Comparison of ENCODE assay signal across 9 cellular contexts in the genomic region with DNA sequence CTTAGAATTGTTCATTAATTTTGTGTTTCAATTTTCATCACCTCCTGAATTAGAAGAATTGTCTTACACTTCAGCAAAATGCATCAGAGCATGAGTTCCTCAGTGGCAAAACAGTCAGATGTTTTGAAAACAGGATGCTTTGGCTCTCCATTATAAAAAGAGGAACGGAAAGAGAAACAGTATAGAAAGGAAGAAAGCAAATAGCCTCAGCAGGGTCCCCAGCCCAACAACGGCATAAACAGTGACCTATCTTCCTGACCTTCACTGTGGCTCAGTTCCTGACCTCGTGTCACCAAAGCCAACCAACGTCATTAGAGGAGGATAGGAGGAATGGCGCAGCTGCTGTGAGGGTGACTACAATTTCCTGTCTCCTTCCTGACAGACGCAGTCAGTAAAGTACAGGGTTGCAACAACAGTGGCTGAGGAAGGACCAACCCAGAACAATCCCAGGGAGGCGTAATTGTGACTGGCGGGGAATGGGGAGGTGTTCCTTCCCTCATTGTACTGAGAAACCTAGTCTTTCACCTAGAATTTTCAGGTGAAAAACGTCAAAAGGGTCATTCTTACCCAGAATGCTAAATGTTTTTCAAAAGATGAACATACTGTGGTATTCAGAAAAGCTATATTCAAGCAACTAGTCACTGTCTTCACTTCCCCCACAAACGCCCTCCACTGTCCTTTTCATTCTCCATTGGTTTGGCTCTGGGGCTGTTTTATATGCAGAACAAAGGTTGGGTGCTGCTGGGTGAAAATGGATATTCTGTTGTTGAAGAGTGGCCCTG.
A peak's percentile ranks its signal among the peaks of the same experiment; 100 is the strongest.
DNase-seq lines count a peak whose midpoint lies in the region; ATAC-seq and TF ChIP-seq lines count a peak whose summit lies in the region.
"Had no signal": no experiment of that assay in that cellular context is flagged by ENCODE, and none has a peak within 500 bp of the region (broad histone marks: within the 10 kb centered on the region; RNA-seq: fewer than 3 reads in every experiment).

No MANE protein-coding gene starts in this region.

- no peak for TF ChIP-seq POLR2A in HCT116 (IDR thresholded peaks at IDR 0.05; ENCODE audit: borderline replicate concordance, extremely low read depth, insufficient read depth, insufficient read length)

- no TSS peak for BruUV-seq in HCT116 (replicated peaks; lab: Mats Ljungman, UMichigan)

- no peak for TF ChIP-seq RAD21 in HCT116 (IDR thresholded peaks at IDR 0.05; ENCODE audit: low read depth)

- peak; percentile 90 for DNase-seq in GM12864 (ENCODE audit: low read depth)
- DNase-seq in HCT116 (ENCODE audit: low read depth, low spot score), result no peak
- peak; percentile 68 for DNase-seq in NK-92 treated with Interleukin-12 subunit alpha and Interleukin-12 subunit beta, amount 100 ng/mL, for 24 hours (lab: John Stamatoyannopoulos, UW)
- peak; percentile 77 for DNase-seq in activated T-cell treated with anti-CD3 and anti-CD28 coated beads, Interleukin-2, amount 50 U/mL, for 24 hours
- DNase-seq in globus pallidus (ENCODE audit: low spot score), result peak; percentile 69
- DNase-seq in cerebellar cortex (ENCODE audit: low spot score), result no peak
- DNase-seq in cortex of kidney (lab: John Stamatoyannopoulos, UW), result no peak

- POLR2A ChIA-PET in HCT116 (lab: Charles Lee), result interaction anchor here (0.9 to 1.5 kb wide), 2 partner anchors 11 to 68 kb away, joined by 3 to 9 read pairs; no protein-coding TSS in a partner anchor

- no peaks in the 10 kb centered on the region for H3K27me3 Mint-ChIP-seq in activated T-cell treated with anti-CD3 and anti-CD28 coated beads, Interleukin-2, amount 50 U/mL, for 24 hours

- no peaks in the 10 kb centered on the region for H3K27me3 ChIP-seq in HCT116 (ENCODE audit: insufficient read depth, low read length)
- H3K27me3 ChIP-seq in skeletal muscle satellite cell (ENCODE audit: control insufficient read depth, insufficient read depth, low read length), result no peaks in the 10 kb centered on the region
- H3K27me3 ChIP-seq: SJCRH30 had no signal

- H3K9me3 ChIP-seq in HCT116 (ENCODE audit: control insufficient read depth in 1 of 2, insufficient read depth in 1 of 2, low read depth in 1 of 2, low read length in 2 of 2) (no peaks in the 10 kb centered on the region), skeletal muscle satellite cell (replicated peaks; ENCODE audit: low read length) (no peaks in the 10 kb centered on the region)
- H3K9me3 ChIP-seq: SJCRH30 had no signal

- no peaks in the 10 kb centered on the region for H3K9me2 ChIP-seq in HCT116 (ENCODE audit: insufficient read depth)

- TF ChIP-seq CTCF in GM12864 (IDR thresholded peaks at IDR 0.05; ENCODE audit: low read depth, low read length, missing control alignments) (no peak), HCT116 (IDR thresholded peaks at IDR 0.05 in 2 of 3, conservative IDR thresholded peaks at IDR 0.05 in 1 of 3; ENCODE audit: borderline replicate concordance in 1 of 3, insufficient read depth in 1 of 3, low read depth in 2 of 3, low read length in 2 of 3) (no peak)

- no peak for ATAC-seq in HCT116

- peaks cover 100% of the 10 kb centered on the region for H3K79me2 ChIP-seq in HCT116 (ENCODE audit: insufficient read depth, low read length)

- H3K4me3 ChIP-seq in GM12864 (ENCODE audit: low read depth, low read length) (peak overlapping the region; percentile 60), HCT116 (replicated peaks in 1 of 2; ENCODE audit: low read depth in 1 of 2, low read length in 2 of 2) (no peak overlapping the region), skeletal muscle satellite cell (ENCODE audit: low read length) (peak overlapping the region; percentile 48)
- H3K4me3 ChIP-seq: SJCRH30 had no signal

- peak overlapping the region; percentile 96 for H3K27ac ChIP-seq in HCT116 (ENCODE audit: low read depth, low read length)
- H3K27ac ChIP-seq: SJCRH30 had no signal

- H3K4me3 Mint-ChIP-seq in activated T-cell treated with anti-CD3 and anti-CD28 coated beads, Interleukin-2, amount 50 U/mL, for 24 hours, result peak overlapping the region; percentile 96

- H3K4me1 Mint-ChIP-seq in activated T-cell treated with anti-CD3 and anti-CD28 coated beads, Interleukin-2, amount 50 U/mL, for 24 hours (ENCODE audit: low read depth), result peaks cover 73% of the 10 kb centered on the region

- H3K9ac ChIP-seq in HCT116 (ENCODE audit: low read length) (peak overlapping the region; percentile 81), skeletal muscle satellite cell (ENCODE audit: low read depth, low read length) (peak overlapping the region; percentile 52)

- H3K27ac Mint-ChIP-seq in activated T-cell treated with anti-CD3 and anti-CD28 coated beads, Interleukin-2, amount 50 U/mL, for 24 hours, result peak overlapping the region; percentile 98

- RAD21 ChIA-PET in HCT116 (lab: Charles Lee; ENCODE audit: low non-redundant PET in 1 of 2, low total read pairs in 2 of 2, uncharacterized antibody in 2 of 2, unreplicated experiment in 2 of 2), result no interaction called here

- CTCF ChIA-PET in HCT116 (lab: Charles Lee), result no interaction called here

- H4K20me1 ChIP-seq in HCT116 (ENCODE audit: insufficient read depth), result no peaks in the 10 kb centered on the region

- H2AFZ ChIP-seq in HCT116 (ENCODE audit: low read depth, low read length, poor library complexity, severe bottlenecking), result no peak overlapping the region

- H3K36me3 Mint-ChIP-seq in activated T-cell treated with anti-CD3 and anti-CD28 coated beads, Interleukin-2, amount 50 U/mL, for 24 hours (ENCODE audit: low read depth), result peaks cover 67% of the 10 kb centered on the region

- no peaks in the 10 kb centered on the region for H3K9me3 Mint-ChIP-seq in activated T-cell treated with anti-CD3 and anti-CD28 coated beads, Interleukin-2, amount 50 U/mL, for 24 hours

- H3K4me1 ChIP-seq in HCT116 (ENCODE audit: control insufficient read depth in 1 of 2, insufficient read depth in 2 of 2, low read length in 2 of 2), result peaks cover 75 to 93% of the 10 kb centered on the region in 2 experiments
- H3K4me1 ChIP-seq in skeletal muscle satellite cell (ENCODE audit: control insufficient read depth, insufficient read depth, low read length), result peaks cover 35% of the 10 kb centered on the region

- H3K4me2 ChIP-seq in HCT116 (ENCODE audit: low read length), result peak overlapping the region; percentile 83
- H3K4me2 ChIP-seq in skeletal muscle satellite cell (ENCODE audit: low read length), result peak overlapping the region; percentile 72

- peaks cover 0 to 48% of the 10 kb centered on the region in 2 experiments; a peak in 2 of 4 replicates for H3K36me3 ChIP-seq in HCT116 (ENCODE audit: control insufficient read depth in 1 of 2, insufficient read depth in 2 of 2, low read length in 2 of 2)
- no peaks in the 10 kb centered on the region for H3K36me3 ChIP-seq in skeletal muscle satellite cell (ENCODE audit: insufficient read depth, low read length)
- H3K36me3 ChIP-seq: SJCRH30 had no signal

- intact Hi-C loops in HCT116 (cut with micrococcal nuclease), result no loop called here

TF ChIP-seq in HCT116, 20 proteins besides CTCF, POLR2A, EP300 and RAD21:
- TF ChIP-seq EZH2phosphoT487 (IDR thresholded peaks at IDR 0.05; ENCODE audit: borderline replicate concordance), result no peak
- TF ChIP-seq, protein P1, sequence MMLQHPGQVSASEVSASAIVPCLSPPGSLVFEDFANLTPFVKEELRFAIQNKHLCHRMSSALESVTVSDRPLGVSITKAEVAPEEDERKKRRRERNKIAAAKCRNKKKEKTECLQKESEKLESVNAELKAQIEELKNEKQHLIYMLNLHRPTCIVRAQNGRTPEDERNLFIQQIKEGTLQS (IDR thresholded peaks at IDR 0.05), result no peak
- TF ChIP-seq EGR1 (IDR thresholded peaks at IDR 0.05; ENCODE audit: low read depth), result no peak

Comparison
In these comparisons a context has a peak if more than half of its experiments do, and no peak if none do; other contexts are left out.
1. DNase-seq: peak in GM12864 (single experiment), NK-92 treated with Interleukin-12 subunit alpha and Interleukin-12 subunit beta, amount 100 ng/mL, for 24 hours (single experiment), activated T-cell treated with anti-CD3 and anti-CD28 coated beads, Interleukin-2, amount 50 U/mL, for 24 hours (single experiment) and globus pallidus (single experiment); none in HCT116 (single experiment), cerebellar cortex (single experiment) and cortex of kidney (single experiment).
2. H3K4me3 ChIP-seq: peak in GM12864 (single experiment) and skeletal muscle satellite cell (single experiment); none in HCT116 (0 of 2).